ENCODE assay signal across 8 cellular contexts in genomic region chr15:24772709-24773373, GRCh38.
A peak's percentile ranks its signal among the peaks of the same experiment; 100 is the strongest.
DNase-seq lines count a peak whose midpoint lies in the region; ATAC-seq, FAIRE-seq and TF ChIP-seq lines count a peak whose summit lies in the region.

No MANE protein-coding gene starts in this region.

- ATAC-seq in natural killer cell (peak; percentile 69 to 92 (median 87)), GM19023 (IDR thresholded peaks at IDR 0.05; ENCODE audit: unreplicated experiment) (no peak)
- ATAC-seq in stimulated activated effector memory CD8-positive, alpha-beta T cell treated with anti-CD3 and anti-CD28 coated beads, Interleukin-12 subunit alpha, Interleukin-12 subunit beta, amount 100 ng/mL, for 72 hours: peak; percentile 81

- TF ChIP-seq CTCF in D721Med (IDR thresholded peaks at IDR 0.05; ENCODE audit: insufficient read depth, missing control alignments): no peak
- no peak for TF ChIP-seq CTCF in natural killer cell (IDR thresholded peaks at IDR 0.05)

- H3K9me3 Mint-ChIP-seq in natural killer cell: peaks cover 18 to 24% of the 10 kb centered on the region in 2 donors
- peaks cover 28% of the 10 kb centered on the region for H3K9me3 Mint-ChIP-seq in stimulated activated effector memory CD8-positive, alpha-beta T cell treated with anti-CD3 and anti-CD28 coated beads, Interleukin-12 subunit alpha, Interleukin-12 subunit beta, amount 100 ng/mL, for 72 hours

- H3K36me3 Mint-ChIP-seq in natural killer cell: peaks cover 24% of the 10 kb centered on the region
- no peaks in the 10 kb centered on the region for H3K36me3 Mint-ChIP-seq in stimulated activated effector memory CD8-positive, alpha-beta T cell treated with anti-CD3 and anti-CD28 coated beads, Interleukin-12 subunit alpha, Interleukin-12 subunit beta, amount 100 ng/mL, for 72 hours

- H3K4me3 Mint-ChIP-seq in natural killer cell: peak overlapping the region; percentile 93
- H3K4me3 Mint-ChIP-seq in stimulated activated effector memory CD8-positive, alpha-beta T cell treated with anti-CD3 and anti-CD28 coated beads, Interleukin-12 subunit alpha, Interleukin-12 subunit beta, amount 100 ng/mL, for 72 hours: peak overlapping the region; percentile 71

- H3K27ac Mint-ChIP-seq in natural killer cell: peak overlapping the region; percentile 82 to 84
- H3K27ac Mint-ChIP-seq in stimulated activated effector memory CD8-positive, alpha-beta T cell treated with anti-CD3 and anti-CD28 coated beads, Interleukin-12 subunit alpha, Interleukin-12 subunit beta, amount 100 ng/mL, for 72 hours: peak overlapping the region; percentile 60

- no peak for FAIRE-seq in D721Med (lab: Jason Lieb, UNC)

- intact Hi-C loops in natural killer cell (cut with micrococcal nuclease): loop anchor here (5.0 kb wide), 1 partner anchor 1089 kb away; the partner anchor contains the start of gene ATP10A

- no peaks in the 10 kb centered on the region for H3K27me3 Mint-ChIP-seq in natural killer cell (ENCODE audit: low read depth in 2 of 2)

- DNase-seq in D721Med (ENCODE audit: insufficient read length, low spot score) (peak; percentile 35), NCI-H526 treated with DMSO at 0.1 percent for 48 hours (lab: John Stamatoyannopoulos, UW) (peak; percentile 6), fibroblast of the conjunctiva (ENCODE audit: low read depth) (peak; percentile 66), natural killer cell (peak; percentile 60), NAMALWA (ENCODE audit: low spot score) (no peak)
- DNase-seq in activated effector memory CD4-positive, alpha-beta T cell treated with anti-CD3 and anti-CD28 coated beads, Interleukin-2, amount 50 U/mL, for 16 hours: peak; percentile 85
- peak; percentile 9 to 48 for DNase-seq in stimulated activated effector memory CD8-positive, alpha-beta T cell treated with anti-CD3 and anti-CD28 coated beads, Interleukin-12 subunit alpha, Interleukin-12 subunit beta, amount 100 ng/mL, for 72 hours (ENCODE audit: low spot score in 2 of 2)

- H3K4me1 Mint-ChIP-seq in natural killer cell: peaks cover 4 to 5% of the 10 kb centered on the region in 2 donors
- H3K4me1 Mint-ChIP-seq in stimulated activated effector memory CD8-positive, alpha-beta T cell treated with anti-CD3 and anti-CD28 coated beads, Interleukin-12 subunit alpha, Interleukin-12 subunit beta, amount 100 ng/mL, for 72 hours: peaks cover 5% of the 10 kb centered on the region
